Comparison of ENCODE assay signal across 23 cellular contexts in the genomic region with DNA sequence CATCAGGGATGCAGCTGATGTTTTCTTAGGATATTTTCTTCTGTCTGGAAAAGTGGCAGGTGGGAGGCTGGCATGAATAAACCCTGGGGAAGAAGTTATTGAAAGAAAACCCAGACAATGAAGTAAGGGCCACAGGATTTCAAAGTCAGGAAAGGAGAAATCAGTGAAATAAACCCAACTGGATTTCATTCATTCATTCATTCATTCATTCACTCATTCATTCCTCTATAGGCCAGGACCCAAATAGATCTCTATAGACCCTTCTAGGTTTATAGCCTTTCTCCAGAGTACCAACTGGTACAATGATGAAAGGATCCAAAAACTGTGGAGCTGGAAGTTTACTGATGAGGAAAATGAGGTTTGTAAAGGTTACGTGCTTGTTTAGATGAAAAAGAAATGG.
"Had no signal": no experiment of that assay in that cellular context is flagged by ENCODE, and none has a peak within 500 bp of the region (broad histone marks: within the 10 kb centered on the region; RNA-seq: fewer than 3 reads in every experiment).

No MANE protein-coding gene starts in this region.

- H3K36me3 ChIP-seq: adrenal gland, colonic mucosa had no signal

- ATAC-seq: activated T-cell treated with anti-CD3 and anti-CD28 coated beads, Interleukin-2, amount 50 U/mL, for 4 hours had no signal

- H3K27me3 Mint-ChIP-seq: activated CD4-positive, alpha-beta memory T cell treated with anti-CD3 and anti-CD28 coated beads for 36 hours; activated CD4-positive, alpha-beta T cell treated with anti-CD3 and anti-CD28 coated beads, Interleukin-2, amount 10 ng/mL, durations not matched to agents 7 days and 5 days; activated naive CD8-positive, alpha-beta T cell treated with anti-CD3 and anti-CD28 coated beads for 36 hours had no signal

- H3K36me3 Mint-ChIP-seq: activated CD4-positive, alpha-beta memory T cell treated with anti-CD3 and anti-CD28 coated beads for 36 hours had no signal

- H3K4me3 ChIP-seq: adrenal gland, colonic mucosa, PC-9 had no signal

- DNase-seq: activated CD4-positive, alpha-beta memory T cell treated with anti-CD3 and anti-CD28 coated beads for 36 hours; activated CD4-positive, alpha-beta T cell treated with anti-CD3 and anti-CD28 coated beads, Interleukin-2, amount 10 ng/mL, durations not matched to agents 7 days and 5 days; activated CD4-positive, CD25-positive, alpha-beta regulatory T cell; activated CD8-positive, alpha-beta memory T cell treated with anti-CD3 and anti-CD28 coated beads for 24 hours; activated gamma-delta T cell; activated naive CD4-positive, alpha-beta T cell treated with anti-CD3 and anti-CD28 coated beads for 36 hours; activated naive CD8-positive, alpha-beta T cell treated with anti-CD3 and anti-CD28 coated beads for 36 hours; activated T-cell treated with anti-CD3 and anti-CD28 coated beads, Interleukin-2, amount 50 U/mL, for 4 hours; adrenal gland; anterior cingulate cortex; cerebellar nuclear complex; colonic mucosa; NCI-H1105 treated with DMSO at 0.1 percent for 48 hours; NCI-H1436 treated with DMSO at 0.1 percent for 48 hours; NCI-H187; NCI-H2081; NCI-H510A treated with DMSO at 0.1 percent for 48 hours; NCI-H69; NK-92 treated with Interleukin-12 subunit alpha and Interleukin-12 subunit beta, amount 100 ng/mL, for 24 hours; PC-9; SHP77 treated with DMSO at 0.1 percent for 48 hours; T-helper 2 cell; T1000 had no signal

- H3K9me3 ChIP-seq: adrenal gland, colonic mucosa had no signal

- H3K27ac Mint-ChIP-seq: activated CD4-positive, alpha-beta memory T cell treated with anti-CD3 and anti-CD28 coated beads for 36 hours; activated CD4-positive, alpha-beta T cell treated with anti-CD3 and anti-CD28 coated beads, Interleukin-2, amount 10 ng/mL, durations not matched to agents 7 days and 5 days; activated naive CD4-positive, alpha-beta T cell treated with anti-CD3 and anti-CD28 coated beads for 36 hours; activated naive CD8-positive, alpha-beta T cell treated with anti-CD3 and anti-CD28 coated beads for 36 hours had no signal

- H3K4me3 Mint-ChIP-seq: activated CD4-positive, alpha-beta memory T cell treated with anti-CD3 and anti-CD28 coated beads for 36 hours; activated CD4-positive, alpha-beta T cell treated with anti-CD3 and anti-CD28 coated beads, Interleukin-2, amount 10 ng/mL, durations not matched to agents 7 days and 5 days; activated naive CD4-positive, alpha-beta T cell treated with anti-CD3 and anti-CD28 coated beads for 36 hours; activated naive CD8-positive, alpha-beta T cell treated with anti-CD3 and anti-CD28 coated beads for 36 hours; activated T-cell treated with anti-CD3 and anti-CD28 coated beads, Interleukin-2, amount 50 U/mL, for 4 hours had no signal

- H3K9me3 Mint-ChIP-seq: activated CD4-positive, alpha-beta memory T cell treated with anti-CD3 and anti-CD28 coated beads for 36 hours; activated CD4-positive, alpha-beta T cell treated with anti-CD3 and anti-CD28 coated beads, Interleukin-2, amount 10 ng/mL, durations not matched to agents 7 days and 5 days; activated naive CD4-positive, alpha-beta T cell treated with anti-CD3 and anti-CD28 coated beads for 36 hours; activated naive CD8-positive, alpha-beta T cell treated with anti-CD3 and anti-CD28 coated beads for 36 hours; activated T-cell treated with anti-CD3 and anti-CD28 coated beads, Interleukin-2, amount 50 U/mL, for 4 hours had no signal

- H3K27me3 ChIP-seq: adrenal gland, colonic mucosa had no signal
